8 cellular contexts compared by ENCODE assay signal in genomic region chr12:57756406-57757341, GRCh38. TPM values are rescaled to one million over a fixed set of nuclear protein-coding genes. Genes with fewer than 3 reads are reported as not detected.
DNase-seq lines count a peak whose midpoint lies in the region; TF ChIP-seq lines count a peak whose summit lies in the region.

No MANE protein-coding gene starts in this region.

- peaks cover 20% of the 10 kb centered on the region for H3K4me1 ChIP-seq in SJCRH30

- no peak overlapping the region for H3K27ac ChIP-seq in SJCRH30

- peaks cover 20% of the 10 kb centered on the region for H3K4me1 Mint-ChIP-seq in HFFc6 (ENCODE audit: low read depth)
- peaks cover 62% of the 10 kb centered on the region for H3K4me1 Mint-ChIP-seq in activated naive CD4-positive, alpha-beta T cell treated with anti-CD3 and anti-CD28 coated beads, Interleukin-2, amount 50 U/mL, for 24 hours

- H3K36me3 ChIP-seq in SJCRH30: peaks cover 12% of the 10 kb centered on the region

- H3K27me3 ChIP-seq in SJCRH30: peaks cover 7% of the 10 kb centered on the region

- H3K27ac Mint-ChIP-seq in HFFc6: no peak overlapping the region
- H3K27ac Mint-ChIP-seq in activated naive CD4-positive, alpha-beta T cell treated with anti-CD3 and anti-CD28 coated beads, Interleukin-2, amount 50 U/mL, for 24 hours: peak overlapping the region; percentile 14

- H3K27me3 Mint-ChIP-seq in HFFc6 (ENCODE audit: insufficient read depth): peaks cover 34% of the 10 kb centered on the region
- no peaks in the 10 kb centered on the region for H3K27me3 Mint-ChIP-seq in activated naive CD4-positive, alpha-beta T cell treated with anti-CD3 and anti-CD28 coated beads, Interleukin-2, amount 50 U/mL, for 24 hours

- peak; percentile 68 for TF ChIP-seq CTCF in HFFc6 (IDR thresholded peaks at IDR 0.05)

- H3K9me3 Mint-ChIP-seq in HFFc6: no peaks in the 10 kb centered on the region
- H3K9me3 Mint-ChIP-seq in activated naive CD4-positive, alpha-beta T cell treated with anti-CD3 and anti-CD28 coated beads, Interleukin-2, amount 50 U/mL, for 24 hours: no peaks in the 10 kb centered on the region

- no peaks in the 10 kb centered on the region for H3K9me3 ChIP-seq in SJCRH30 (replicated peaks)

- peak; percentile 48 for DNase-seq in COR-L47 (lab: John Stamatoyannopoulos, UW)
- no peak for DNase-seq in HFFc6
- peak; percentile 93 to 96 for DNase-seq in SJCRH30
- DNase-seq in iPS-NIHi11 (ENCODE audit: low spot score): peak; percentile 82
- peak; percentile 78 for DNase-seq in stimulated activated CD4-positive, alpha-beta T cell treated with anti-CD3 and anti-CD28 coated beads, Interleukin-4, amount 100 ng/mL, for 24 hours
- no peak for DNase-seq in hippocampal formation (lab: John Stamatoyannopoulos, UW)
- DNase-seq in NCI-H510A treated with DMSO at 0.1 percent for 48 hours (lab: John Stamatoyannopoulos, UW): no peak

- H3K4me3 ChIP-seq in SJCRH30: peak overlapping the region; percentile 60

- H3K4me3 Mint-ChIP-seq in HFFc6: peak overlapping the region; percentile 35
- peak overlapping the region; percentile 84 for H3K4me3 Mint-ChIP-seq in activated naive CD4-positive, alpha-beta T cell treated with anti-CD3 and anti-CD28 coated beads, Interleukin-2, amount 50 U/mL, for 24 hours

- peaks cover 6% of the 10 kb centered on the region for H3K36me3 Mint-ChIP-seq in HFFc6 (ENCODE audit: low read depth)
- peaks cover 8% of the 10 kb centered on the region for H3K36me3 Mint-ChIP-seq in activated naive CD4-positive, alpha-beta T cell treated with anti-CD3 and anti-CD28 coated beads, Interleukin-2, amount 50 U/mL, for 24 hours

RNA-seq across cellular contexts. Expression of gene MARCHF9, which starts 1.8 kb away (rescaled TPM):
- total RNA-seq in HFFc6 (2021; fragmentation: NEBNext Ultra II Directional; extraction: Animal tissue kit (Norgen Biotek cat#: 25700)): 1 to 10 TPM in 4 of 6 experiments, under 1 TPM in 2; 0.94 to 3.2 (median 1.2) TPM
- 136 and 147 TPM in 2 replicates for total RNA-seq in SJCRH30 (2014; rRNA removed; shearing (Covaris generic))

RNA-seq across cellular contexts. Expression of gene CDK4, which starts 4.6 kb away (rescaled TPM):
- total RNA-seq in HFFc6 (2021; fragmentation: NEBNext Ultra II Directional; extraction: Animal tissue kit (Norgen Biotek cat#: 25700)): 100 to 1,000 TPM; 112 to 140 (median 116) TPM
- total RNA-seq in SJCRH30 (2014; rRNA removed; shearing (Covaris generic)): 5,376 and 5,685 TPM in 2 replicates

RNA-seq across cellular contexts. Expression of gene CYP27B1, which starts 10.2 kb away (rescaled TPM):
- 1 to 10 TPM in 3 of 6 experiments, under 1 TPM in 3; 0.57 to 1.8 (median 0.96) TPM for total RNA-seq in HFFc6 (2021; fragmentation: NEBNext Ultra II Directional; extraction: Animal tissue kit (Norgen Biotek cat#: 25700))
- total RNA-seq in SJCRH30 (2014; rRNA removed; shearing (Covaris generic)): 72.6 and 97.4 TPM in 2 replicates

RNA-seq across cellular contexts. Expression of gene TSPAN31, which starts 11.8 kb away (rescaled TPM):
- 10 to 100 TPM; 20.3 to 32.3 (median 24.3) TPM for total RNA-seq in HFFc6 (2021; fragmentation: NEBNext Ultra II Directional; extraction: Animal tissue kit (Norgen Biotek cat#: 25700))
- total RNA-seq in SJCRH30 (2014; rRNA removed; shearing (Covaris generic)): 292 and 318 TPM in 2 replicates

RNA-seq across cellular contexts. Expression of gene METTL1, which starts 15.2 kb away (rescaled TPM):
- 10 to 100 TPM; 30.0 to 41.8 (median 36.0) TPM for total RNA-seq in HFFc6 (2021; fragmentation: NEBNext Ultra II Directional; extraction: Animal tissue kit (Norgen Biotek cat#: 25700))
- 316 and 341 TPM in 2 replicates for total RNA-seq in SJCRH30 (2014; rRNA removed; shearing (Covaris generic))

Comparison
In these comparisons a context has a peak if more than half of its experiments do, and no peak if none do; other contexts are left out.
1. DNase-seq: peak in COR-L47 (single experiment), SJCRH30 (2 of 2), iPS-NIHi11 (single experiment) and stimulated activated CD4-positive, alpha-beta T cell treated with anti-CD3 and anti-CD28 coated beads, Interleukin-4, amount 100 ng/mL, for 24 hours (single experiment); none in HFFc6 (single experiment), hippocampal formation (0 of 2) and NCI-H510A treated with DMSO at 0.1 percent for 48 hours (single experiment).
2. RNA of gene MARCHF9, which starts 1.8 kb away (total RNA-seq): 136 to 147 TPM in SJCRH30; 0.94 to 3.2 TPM in HFFc6; every median in the first group is over 10 times any median in the second.
3. RNA of gene CDK4, which starts 4.6 kb away (total RNA-seq): 5,376 to 5,685 TPM in SJCRH30; 112 to 140 TPM in HFFc6; every median in the first group is over 10 times any median in the second.
4. RNA of gene CYP27B1, which starts 10.2 kb away (total RNA-seq): 72.6 to 97.4 TPM in SJCRH30; 0.57 to 1.8 TPM in HFFc6; every median in the first group is over 10 times any median in the second.